ENCODE assay signal across 1 cellular context in the genomic region with DNA sequence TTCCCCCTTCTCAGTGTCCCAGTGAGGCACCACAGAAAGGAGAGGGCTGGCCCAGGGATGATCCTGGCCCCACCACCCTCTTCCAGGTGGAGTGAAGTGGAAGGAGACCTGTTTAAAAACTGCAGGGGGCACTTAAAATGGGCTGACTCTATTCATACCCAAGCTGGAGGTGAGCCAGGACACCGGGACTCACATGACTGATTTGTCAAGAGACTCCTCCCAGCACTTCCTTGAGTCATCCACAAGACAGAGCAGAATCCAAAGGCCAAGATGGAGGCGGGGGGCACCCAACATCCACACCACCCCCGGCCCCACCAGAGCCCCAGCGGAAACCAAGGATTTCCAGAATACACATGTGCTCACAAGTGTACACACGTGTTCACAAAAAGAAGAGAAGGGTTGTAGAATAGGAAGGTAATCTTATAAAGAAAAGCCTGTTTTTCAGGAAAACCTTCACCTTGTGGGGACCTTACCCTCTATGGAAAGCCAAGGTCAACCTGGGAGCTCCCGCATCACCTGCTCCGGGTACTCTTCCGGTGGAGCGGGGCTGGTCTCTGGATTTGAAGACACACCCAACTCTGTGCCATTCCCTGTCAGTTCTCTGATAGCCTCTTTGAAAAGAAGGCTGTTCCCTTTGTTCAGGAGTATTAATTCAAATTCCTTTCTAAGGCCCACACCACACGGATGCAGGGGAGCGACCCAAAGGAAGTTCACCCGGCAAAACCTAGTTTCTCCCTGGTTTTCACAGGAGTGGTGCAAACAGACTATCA.
TF ChIP-seq lines count a peak whose summit lies in the region.

No MANE protein-coding gene starts in this region.

TF ChIP-seq in HEK293T, 16 proteins besides CTCF, POLR2A, EP300 and RAD21 (continued from another document):
- TF ChIP-seq SP1 (IDR thresholded peaks at IDR 0.05) (no peak), BHLHE40 (IDR thresholded peaks at IDR 0.05; ENCODE audit: borderline replicate concordance) (no peak), SUZ12 (IDR thresholded peaks at IDR 0.05) (no peak)
